In genomic region chr18:33611525-33612135, GRCh38 we compare ENCODE assay signal across 27 cellular contexts. TPM values are rescaled to one million over a fixed set of nuclear protein-coding genes. Genes with fewer than 3 reads are reported as not detected.
"Had no signal": no experiment of that assay in that cellular context is flagged by ENCODE, and none has a peak within 500 bp of the region (broad histone marks: within the 10 kb centered on the region; RNA-seq: fewer than 3 reads in every experiment).

No MANE protein-coding gene starts in this region.

- H3K27ac Mint-ChIP-seq: activated B cell treated with CpG ODN at 0.5 μM for 24 hours; activated CD4-positive, alpha-beta memory T cell treated with anti-CD3 and anti-CD28 coated beads for 36 hours; activated CD4-positive, alpha-beta T cell treated with anti-CD3 and anti-CD28 coated beads, Interleukin-2, amount 10 ng/mL, durations not matched to agents 7 days and 5 days; activated naive CD4-positive, alpha-beta T cell treated with anti-CD3 and anti-CD28 coated beads, Interleukin-2, amount 50 U/mL, for 72 hours; activated naive CD8-positive, alpha-beta T cell treated with anti-CD3 and anti-CD28 coated beads, Interleukin-2, amount 50 U/mL, for 24 hours; T-cell had no signal

- DNase-seq: activated B cell treated with CpG ODN at 0.5 μM for 24 hours; activated CD4-positive, alpha-beta memory T cell treated with anti-CD3 and anti-CD28 coated beads for 36 hours; activated CD4-positive, alpha-beta T cell treated with anti-CD3 and anti-CD28 coated beads, Interleukin-2, amount 10 ng/mL, durations not matched to agents 7 days and 5 days; activated CD8-positive, alpha-beta memory T cell treated with anti-CD3 and anti-CD28 coated beads for 24 hours; activated effector memory CD4-positive, alpha-beta T cell treated with anti-CD3 and anti-CD28 coated beads, Interleukin-2, amount 50 U/mL, for 16 hours; activated naive CD4-positive, alpha-beta T cell treated with Interleukin-2 at 50 U/mL for 16 hours; activated naive CD8-positive, alpha-beta T cell treated with anti-CD3 and anti-CD28 coated beads, Interleukin-2, amount 50 U/mL, for 24 hours; activated T-cell treated with anti-CD3 and anti-CD28 coated beads, Interleukin-2, amount 50 U/mL, for 4 hours; amniotic stem cell; body of pancreas; NCI-H1092; NCI-H187; NCI-H2081; NCI-H524 treated with DMSO at 0.1 percent for 48 hours; NCI-H774; NK-92 treated with Interleukin-12 subunit alpha and Interleukin-12 subunit beta, amount 100 ng/mL, for 24 hours; OCI-M1; RPMI8226; T-cell; T-helper 2 cell; T1000 had no signal

- H3K27me3 Mint-ChIP-seq: activated B cell treated with CpG ODN at 0.5 μM for 24 hours; activated CD4-positive, alpha-beta memory T cell treated with anti-CD3 and anti-CD28 coated beads for 36 hours; activated CD4-positive, alpha-beta T cell treated with anti-CD3 and anti-CD28 coated beads, Interleukin-2, amount 10 ng/mL, durations not matched to agents 7 days and 5 days; activated naive CD8-positive, alpha-beta T cell treated with anti-CD3 and anti-CD28 coated beads, Interleukin-2, amount 50 U/mL, for 24 hours; central memory CD8-positive, alpha-beta T cell; T-cell had no signal

- H3K9me3 Mint-ChIP-seq: activated B cell treated with CpG ODN at 0.5 μM for 24 hours; activated CD4-positive, alpha-beta T cell treated with anti-CD3 and anti-CD28 coated beads, Interleukin-2, amount 10 ng/mL, durations not matched to agents 7 days and 5 days had no signal

- FAIRE-seq: TTC549 had no signal

- H3K4me3 Mint-ChIP-seq: activated B cell treated with CpG ODN at 0.5 μM for 24 hours; activated CD4-positive, alpha-beta memory T cell treated with anti-CD3 and anti-CD28 coated beads for 36 hours; activated CD4-positive, alpha-beta T cell treated with anti-CD3 and anti-CD28 coated beads, Interleukin-2, amount 10 ng/mL, durations not matched to agents 7 days and 5 days; activated naive CD8-positive, alpha-beta T cell treated with anti-CD3 and anti-CD28 coated beads, Interleukin-2, amount 50 U/mL, for 24 hours; activated T-cell treated with anti-CD3 and anti-CD28 coated beads, Interleukin-2, amount 50 U/mL, for 4 hours; central memory CD8-positive, alpha-beta T cell; T-cell had no signal

- ATAC-seq: activated naive CD4-positive, alpha-beta T cell treated with anti-CD3 and anti-CD28 coated beads, Interleukin-2, amount 50 U/mL, for 72 hours; activated naive CD8-positive, alpha-beta T cell treated with anti-CD3 and anti-CD28 coated beads, Interleukin-2, amount 50 U/mL, for 24 hours; activated T-cell treated with anti-CD3 and anti-CD28 coated beads, Interleukin-2, amount 50 U/mL, for 4 hours; body of pancreas; Panc1; Right ventricle myocardium inferior; T-cell had no signal

- H3K4me1 Mint-ChIP-seq: activated B cell treated with CpG ODN at 0.5 μM for 24 hours; activated CD4-positive, alpha-beta T cell treated with anti-CD3 and anti-CD28 coated beads, Interleukin-2, amount 10 ng/mL, durations not matched to agents 7 days and 5 days; activated naive CD8-positive, alpha-beta T cell treated with anti-CD3 and anti-CD28 coated beads, Interleukin-2, amount 50 U/mL, for 24 hours; central memory CD8-positive, alpha-beta T cell; T-cell had no signal

- H3K36me3 Mint-ChIP-seq: activated CD4-positive, alpha-beta memory T cell treated with anti-CD3 and anti-CD28 coated beads for 36 hours; T-cell had no signal

RNA-seq across cellular contexts. Expression of gene ASXL3, which starts 33.6 kb away (rescaled TPM):
- total RNA-seq: activated B cell treated with CpG ODN at 0.5 μM for 24 hours; activated CD4-positive, alpha-beta memory T cell treated with anti-CD3 and anti-CD28 coated beads for 36 hours; activated CD4-positive, alpha-beta T cell treated with anti-CD3 and anti-CD28 coated beads, Interleukin-2, amount 10 ng/mL, durations not matched to agents 7 days and 5 days; activated naive CD4-positive, alpha-beta T cell treated with anti-CD3 and anti-CD28 coated beads, Interleukin-2, amount 50 U/mL, for 72 hours; activated T-cell treated with anti-CD3 and anti-CD28 coated beads, Interleukin-2, amount 50 U/mL, for 4 hours; MCF 10A; T-cell had no signal
